In the genomic region with DNA sequence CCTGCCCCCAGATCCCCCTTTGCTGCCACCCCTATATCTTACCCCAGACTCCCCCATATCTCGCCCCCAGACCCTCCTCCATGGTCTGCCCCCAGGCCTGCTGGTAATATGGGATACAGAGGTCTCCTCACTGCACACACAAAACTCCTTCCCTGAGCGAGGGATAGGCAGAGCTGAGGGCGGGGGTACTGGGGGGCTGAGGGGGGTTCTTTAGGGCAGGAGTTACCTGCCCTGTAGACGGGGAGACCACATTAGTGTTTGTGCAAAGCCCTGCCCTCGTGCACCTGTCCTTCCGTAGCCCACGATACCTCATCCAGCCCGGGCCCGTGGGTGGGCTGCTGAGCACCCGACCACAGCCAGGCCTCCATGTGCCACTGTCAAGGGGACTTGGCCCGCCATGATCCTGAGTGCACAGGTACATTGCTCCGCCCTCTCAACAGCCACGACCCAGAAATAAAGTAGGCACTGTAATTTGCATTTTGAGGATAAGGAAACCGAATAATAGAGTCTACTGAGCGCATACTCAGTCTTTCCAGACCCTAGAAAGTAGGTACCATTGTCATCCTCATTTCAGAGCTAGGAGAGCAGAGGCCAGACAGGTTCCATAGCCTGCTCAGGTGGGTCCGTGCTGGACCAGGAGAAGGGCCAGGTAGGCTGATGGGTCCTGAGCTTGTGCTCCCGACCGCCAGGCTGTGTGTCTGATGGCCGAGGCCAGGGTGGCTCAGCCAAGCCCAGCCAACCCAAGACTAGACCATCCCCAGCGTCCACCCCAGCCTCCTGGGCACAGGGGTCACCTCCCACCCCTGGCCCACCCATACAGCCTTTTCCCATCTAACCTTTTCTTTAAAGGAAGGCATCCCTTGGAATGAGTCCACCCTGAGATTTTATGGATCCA, we compare ENCODE assay signal across 23 cellular contexts.
"Had no signal": no experiment of that assay in that cellular context is flagged by ENCODE, and none has a peak within 500 bp of the region (broad histone marks: within the 10 kb centered on the region; RNA-seq: fewer than 3 reads in every experiment).

No MANE protein-coding gene starts in this region.

- H3K4me1 Mint-ChIP-seq: activated naive CD4-positive, alpha-beta T cell treated with anti-CD3 and anti-CD28 coated beads, Interleukin-2, amount 50 U/mL, for 24 hours had no signal

- H3K4me1 ChIP-seq: ascending aorta, body of pancreas had no signal

- ATAC-seq: activated CD4-positive, CD25-positive, alpha-beta regulatory T cell treated with anti-CD3 and anti-CD28 coated beads, Interleukin-2, amount 50 U/mL, for 24 hours; activated CD8-positive, alpha-beta T cell treated with anti-CD3 and anti-CD28 coated beads for 36 hours; body of pancreas; PC-3 had no signal

- H3K27ac Mint-ChIP-seq: activated CD8-positive, alpha-beta T cell treated with anti-CD3 and anti-CD28 coated beads for 36 hours; activated naive CD4-positive, alpha-beta T cell treated with anti-CD3 and anti-CD28 coated beads, Interleukin-2, amount 50 U/mL, for 24 hours; activated T-cell treated with anti-CD3 and anti-CD28 coated beads, Interleukin-2, amount 50 U/mL, for 24 hours; activated T-helper 1 cell treated with anti-CD3 and anti-CD28 coated beads, Interleukin-12 subunit alpha, Interleukin-12 subunit beta, Interleukin-2, Interleukin-4 antibody, amounts not matched to agents 30 ng/mL and 10 ng/mL and 1 ng/mL, durations not matched to agents 14 hours and 24 hours and 36 hours; T-helper 1 cell treated with Interleukin-12 subunit alpha and Interleukin-12 subunit beta and Interleukin-4 antibody, amounts not matched to agents 30 μg/mL and 1 μg/mL, for 36 hours had no signal

- H3K4me3 Mint-ChIP-seq: activated CD8-positive, alpha-beta T cell treated with anti-CD3 and anti-CD28 coated beads for 36 hours; activated naive CD4-positive, alpha-beta T cell treated with anti-CD3 and anti-CD28 coated beads, Interleukin-2, amount 50 U/mL, for 24 hours; activated T-cell treated with anti-CD3 and anti-CD28 coated beads, Interleukin-2, amount 50 U/mL, for 24 hours; activated T-helper 1 cell treated with anti-CD3 and anti-CD28 coated beads, Interleukin-12 subunit alpha, Interleukin-12 subunit beta, Interleukin-2, Interleukin-4 antibody, amounts not matched to agents 30 ng/mL and 10 ng/mL and 1 ng/mL, durations not matched to agents 14 hours and 24 hours and 36 hours; T-helper 1 cell treated with Interleukin-12 subunit alpha and Interleukin-12 subunit beta and Interleukin-4 antibody, amounts not matched to agents 30 μg/mL and 1 μg/mL, for 36 hours had no signal

- H3K27ac ChIP-seq: ascending aorta, body of pancreas had no signal

- H3K9me3 Mint-ChIP-seq: activated naive CD4-positive, alpha-beta T cell treated with anti-CD3 and anti-CD28 coated beads, Interleukin-2, amount 50 U/mL, for 24 hours had no signal

- H3K27me3 ChIP-seq: ascending aorta, body of pancreas had no signal

- H3K4me3 ChIP-seq: ascending aorta, body of pancreas had no signal

- H3K36me3 ChIP-seq: ascending aorta had no signal

- H3K9me3 ChIP-seq: ascending aorta, body of pancreas had no signal

- DNase-seq: activated CD4-positive, alpha-beta T cell treated with anti-CD3 and anti-CD28 coated beads for 4 hours; activated CD8-positive, alpha-beta T cell treated with anti-CD3 and anti-CD28 coated beads for 36 hours; activated effector memory CD4-positive, alpha-beta T cell treated with Interleukin-2 at 50 U/mL for 16 hours; activated naive CD4-positive, alpha-beta T cell; activated T-cell treated with anti-CD3 and anti-CD28 coated beads, Interleukin-2, amount 50 U/mL, for 24 hours; body of pancreas; KG1; NCI-H1092; NCI-H2029; NCI-H2107; NCI-H2171 treated with DMSO at 0.1 percent for 48 hours; NCI-H345; NCI-H510A; NCI-H526 treated with DMSO at 0.1 percent for 48 hours; NCI-H82; PC-3; SHP77 treated with DMSO at 0.1 percent for 48 hours had no signal

- H3K27me3 Mint-ChIP-seq: activated CD8-positive, alpha-beta T cell treated with anti-CD3 and anti-CD28 coated beads for 36 hours; activated naive CD4-positive, alpha-beta T cell treated with anti-CD3 and anti-CD28 coated beads, Interleukin-2, amount 50 U/mL, for 24 hours; activated T-cell treated with anti-CD3 and anti-CD28 coated beads, Interleukin-2, amount 50 U/mL, for 24 hours; IgD-negative memory B cell had no signal
